10 cellular contexts compared by ENCODE assay signal in the genomic region with DNA sequence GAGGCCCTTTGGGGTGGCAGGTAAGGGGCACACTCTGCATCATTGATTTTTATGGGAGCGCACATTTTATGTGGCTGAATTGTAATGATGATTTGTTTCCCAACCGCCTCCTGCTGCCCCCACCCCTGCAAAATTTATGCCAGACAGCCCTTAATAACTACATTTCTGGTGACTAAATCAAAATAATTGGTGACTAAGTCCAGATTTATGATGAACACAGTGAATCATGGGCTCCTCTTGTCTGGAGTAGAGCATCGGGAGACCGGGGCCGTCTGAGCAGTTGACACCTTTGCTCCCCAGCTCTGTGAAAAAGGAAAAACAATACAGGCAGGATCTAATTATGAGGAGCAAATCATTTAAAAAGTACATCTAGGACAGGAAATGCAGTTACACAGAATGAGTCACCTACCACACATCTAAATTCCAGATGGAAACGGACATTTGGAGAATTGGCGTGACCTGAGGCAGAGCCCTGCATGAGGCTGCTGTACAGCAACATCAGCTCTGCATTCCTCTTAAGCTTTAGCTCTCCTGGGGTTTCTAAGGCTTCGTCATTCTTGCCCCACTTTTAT. TPM values are rescaled to one million over a fixed set of nuclear protein-coding genes. Genes with fewer than 3 reads are reported as not detected.
DNase-seq lines count a peak whose midpoint lies in the region; TF ChIP-seq lines count a peak whose summit lies in the region.
"Had no signal": no experiment of that assay in that cellular context is flagged by ENCODE, and none has a peak within 500 bp of the region (broad histone marks: within the 10 kb centered on the region; RNA-seq: fewer than 3 reads in every experiment).

No MANE protein-coding gene starts in this region.

- no peaks in the 10 kb centered on the region for H3K27me3 Mint-ChIP-seq in activated T-cell treated with anti-CD3 and anti-CD28 coated beads, Interleukin-2, amount 50 U/mL, for 24 hours

- H3K4me3 Mint-ChIP-seq in activated T-cell treated with anti-CD3 and anti-CD28 coated beads, Interleukin-2, amount 50 U/mL, for 24 hours, result no peak overlapping the region

- H3K36me3 Mint-ChIP-seq in activated T-cell treated with anti-CD3 and anti-CD28 coated beads, Interleukin-2, amount 50 U/mL, for 24 hours (ENCODE audit: low read depth), result peaks cover 92% of the 10 kb centered on the region

- H3K36me3 ChIP-seq in SJCRH30, result no peaks in the 10 kb centered on the region

- H3K4me3 ChIP-seq in SJCRH30 (no peak overlapping the region), fibroblast of mammary gland (ENCODE audit: control insufficient read depth, low read depth, low read length) (no peak overlapping the region)

- no peak for DNase-seq in activated T-cell treated with anti-CD3 and anti-CD28 coated beads, Interleukin-2, amount 50 U/mL, for 24 hours
- no peak for DNase-seq in activated T-cell treated with anti-CD3 and anti-CD28 coated beads, Interleukin-2, amount 50 U/mL, for 48 hours
- DNase-seq in SJCRH30 (peak; percentile 76 to 79), fibroblast of mammary gland (ENCODE audit: low read depth) (peak; percentile 100), smooth muscle cell of the brain vasculature (ENCODE audit: low read depth, low spot score) (peak; percentile 85), NCI-H82 treated with DMSO at 0.1 percent for 48 hours (lab: John Stamatoyannopoulos, UW; ENCODE audit: unreplicated experiment) (no peak), GM19240 (ENCODE audit: insufficient read length, low spot score) (no peak)
- no peak for DNase-seq in activated CD4-positive, CD25-positive, alpha-beta regulatory T cell treated with anti-CD3 and anti-CD28 coated beads, Interleukin-2, amount 50 U/mL, for 72 hours
- DNase-seq: activated gamma-delta T cell, NCI-H526 treated with DMSO at 0.1 percent for 48 hours had no signal

- H3K9me3 Mint-ChIP-seq in activated T-cell treated with anti-CD3 and anti-CD28 coated beads, Interleukin-2, amount 50 U/mL, for 24 hours, result no peaks in the 10 kb centered on the region

- peak overlapping the region; percentile 89 for H3K27ac ChIP-seq in SJCRH30

- H3K27ac Mint-ChIP-seq in activated T-cell treated with anti-CD3 and anti-CD28 coated beads, Interleukin-2, amount 50 U/mL, for 24 hours, result peak overlapping the region; percentile 55

- no peaks in the 10 kb centered on the region for H3K27me3 ChIP-seq in SJCRH30

- H3K9me3 ChIP-seq in SJCRH30 (replicated peaks), result no peaks in the 10 kb centered on the region

- peaks cover 36% of the 10 kb centered on the region for H3K4me1 ChIP-seq in SJCRH30

- H3K4me1 Mint-ChIP-seq in activated T-cell treated with anti-CD3 and anti-CD28 coated beads, Interleukin-2, amount 50 U/mL, for 24 hours (ENCODE audit: low read depth), result peaks cover 5% of the 10 kb centered on the region

- no peak for TF ChIP-seq CTCF in fibroblast of mammary gland (conservative IDR thresholded peaks at IDR 0.05; ENCODE audit: control insufficient read depth, insufficient read depth, low read depth, low read length)

RNA-seq across cellular contexts. Expression of a gene that starts 58.9 kb away (rescaled TPM):
- total RNA-seq in SJCRH30 (2014; rRNA removed; shearing (Covaris generic)), result 0.10 and 0.20 TPM in 2 replicates

Comparison
In these comparisons a context has a peak if more than half of its experiments do, and no peak if none do; other contexts are left out.
1. DNase-seq: peak in SJCRH30 (2 of 2), fibroblast of mammary gland (single experiment) and smooth muscle cell of the brain vasculature (single experiment); none in activated T-cell treated with anti-CD3 and anti-CD28 coated beads, Interleukin-2, amount 50 U/mL, for 24 hours (single experiment), activated T-cell treated with anti-CD3 and anti-CD28 coated beads, Interleukin-2, amount 50 U/mL, for 48 hours (0 of 2), NCI-H82 treated with DMSO at 0.1 percent for 48 hours (single experiment), GM19240 (single experiment) and activated CD4-positive, CD25-positive, alpha-beta regulatory T cell treated with anti-CD3 and anti-CD28 coated beads, Interleukin-2, amount 50 U/mL, for 72 hours (single experiment).